Comparison of ENCODE assay signal across 8 cellular contexts in genomic region chr6:26312501-26313390, GRCh38. TPM values are rescaled to one million over a fixed set of nuclear protein-coding genes. Genes with fewer than 3 reads are reported as not detected.
DNase-seq lines count a peak whose midpoint lies in the region; ATAC-seq and TF ChIP-seq lines count a peak whose summit lies in the region.

No MANE protein-coding gene starts in this region.

- H3K9me3 Mint-ChIP-seq in activated CD4-positive, alpha-beta T cell treated with anti-CD3 and anti-CD28 coated beads, Interleukin-2, amount 10 ng/mL, durations not matched to agents 24 days and 14 days: peaks cover 4% of the 10 kb centered on the region

- H3K4me1 Mint-ChIP-seq in activated CD4-positive, alpha-beta T cell treated with anti-CD3 and anti-CD28 coated beads, Interleukin-2, amount 10 ng/mL, durations not matched to agents 24 days and 14 days: peaks cover 41% of the 10 kb centered on the region

- WGBS in lower leg skin, 2 donors: 1% methylated on average over 34 of the region's 34 CpGs

- DNase-seq in GDM1 (lab: John Stamatoyannopoulos, UW): peak; percentile 60
- DNase-seq in NCI-H510A (lab: John Stamatoyannopoulos, UW): peak; percentile 51
- peak; percentile 94 for DNase-seq in activated CD4-positive, alpha-beta T cell treated with anti-CD3 and anti-CD28 coated beads, Interleukin-2, amount 10 ng/mL, durations not matched to agents 24 days and 14 days
- peak; percentile 83 for DNase-seq in dedifferentiated amniotic fluid mesenchymal stem cell (ENCODE audit: extremely low spot score)
- peak; percentile 87 to 96 for DNase-seq in lower leg skin (ENCODE audit: low spot score in 2 of 2)
- peak; percentile 88 for DNase-seq in stimulated activated CD4-positive, alpha-beta T cell treated with anti-CD3 and anti-CD28 coated beads, Interleukin-4, amount 100 ng/mL, for 24 hours

- peak overlapping the region; percentile 81 for H3K27ac Mint-ChIP-seq in activated CD4-positive, alpha-beta T cell treated with anti-CD3 and anti-CD28 coated beads, Interleukin-2, amount 10 ng/mL, durations not matched to agents 24 days and 14 days

- no peak for TF ChIP-seq POLR2A in lower leg skin (IDR thresholded peaks at IDR 0.05)

- TF ChIP-seq CTCF in lower leg skin (IDR thresholded peaks at IDR 0.05): no peak

- peak overlapping the region; percentile 91 for H3K4me3 Mint-ChIP-seq in activated CD4-positive, alpha-beta T cell treated with anti-CD3 and anti-CD28 coated beads, Interleukin-2, amount 10 ng/mL, durations not matched to agents 24 days and 14 days

- H3K36me3 Mint-ChIP-seq in activated CD4-positive, alpha-beta T cell treated with anti-CD3 and anti-CD28 coated beads, Interleukin-2, amount 10 ng/mL, durations not matched to agents 24 days and 14 days (ENCODE audit: low read depth): no peaks in the 10 kb centered on the region

- intact Hi-C loops in activated CD4-positive, alpha-beta T cell treated with anti-CD3 and anti-CD28 coated beads, Interleukin-2, amount 10 ng/mL, durations not matched to agents 24 days and 14 days (cut with micrococcal nuclease): loop anchor here (1.0 to 5.0 kb wide), 7 partner anchors 10 to 1166 kb away; no protein-coding TSS in a partner anchor
- intact Hi-C loops in lower leg skin (cut with DNase I; ENCODE audit: low total_unique reads): no loop called here

- ATAC-seq in HG03045 (IDR thresholded peaks at IDR 0.05; ENCODE audit: unreplicated experiment) (peak; percentile 58), GM21786 (IDR thresholded peaks at IDR 0.05; ENCODE audit: unreplicated experiment) (no peak)

- H3K27me3 Mint-ChIP-seq in activated CD4-positive, alpha-beta T cell treated with anti-CD3 and anti-CD28 coated beads, Interleukin-2, amount 10 ng/mL, durations not matched to agents 24 days and 14 days: peaks cover 2% of the 10 kb centered on the region

- H3K4me3 ChIP-seq in lower leg skin (ENCODE audit: low read depth, poor library complexity, severe bottlenecking): peak overlapping the region; percentile 15

RNA-seq across cellular contexts. Expression of gene BTN3A2, which starts 52.3 kb away (rescaled TPM):
- 48.0 and 50.8 TPM in 2 replicates for total RNA-seq in activated CD4-positive, alpha-beta T cell treated with anti-CD3 and anti-CD28 coated beads, Interleukin-2, amount 10 ng/mL, durations not matched to agents 24 days and 14 days
- 10 to 100 TPM in 3 of 4 donors, 1 to 10 TPM in 1; 9.9 to 26.8 (median 18.5) TPM for total RNA-seq in lower leg skin
